Comparison of ENCODE assay signal across 8 cellular contexts in the genomic region with DNA sequence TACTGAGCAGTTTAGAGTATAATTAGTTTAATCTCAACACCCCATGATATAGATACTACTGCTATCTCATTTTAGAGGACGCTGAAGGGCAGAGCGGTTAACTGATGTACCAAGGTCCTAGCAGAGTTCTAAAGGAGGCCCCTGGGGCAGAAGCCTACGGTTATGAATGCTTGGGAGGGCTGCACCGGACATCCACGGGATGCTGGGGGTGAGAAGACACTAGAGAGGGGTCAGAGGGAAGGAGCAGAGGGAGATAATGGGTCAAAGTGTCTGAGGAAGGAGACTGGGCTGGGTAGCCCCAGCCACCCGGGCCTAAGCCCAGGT. TPM values are rescaled to one million over a fixed set of nuclear protein-coding genes. Genes with fewer than 3 reads are reported as not detected.
DNase-seq lines count a peak whose midpoint lies in the region; ATAC-seq and TF ChIP-seq lines count a peak whose summit lies in the region.

No MANE protein-coding gene starts in this region.

- H3K79me2 ChIP-seq in DND-41 (ENCODE audit: insufficient read depth, low read length), result peaks cover 34% of the 10 kb centered on the region

- peak overlapping the region; percentile 77 for H3K9ac ChIP-seq in DND-41 (ENCODE audit: low read depth, low read length)
- peak overlapping the region; percentile 80 for H3K9ac ChIP-seq in HUES6 (ENCODE audit: low read length)
- H3K9ac ChIP-seq in colonic mucosa (ENCODE audit: low read depth in 2 of 2, low read length in 2 of 2), result peak overlapping the region; percentile 62 to 81

- no peaks in the 10 kb centered on the region; the same call in 1 of the 2 replicates for H4K20me1 ChIP-seq in DND-41 (ENCODE audit: insufficient read depth, low read length)

- no peaks in the 10 kb centered on the region for H3K36me3 Mint-ChIP-seq in neural crest cell (ENCODE audit: low read depth)

- H3K27me3 Mint-ChIP-seq in neural crest cell (ENCODE audit: low read depth), result peaks cover 8% of the 10 kb centered on the region

- H3K4me3 ChIP-seq in DND-41 (ENCODE audit: low read depth in 1 of 2, low read length in 2 of 2) (peak overlapping the region; percentile 82 to 87; a peak in 3 of 4 replicates), HUES6 (ENCODE audit: low read depth, low read length) (peak overlapping the region; percentile 89), colonic mucosa (peak overlapping the region; percentile 72)

- H3K36me3 ChIP-seq in DND-41 (ENCODE audit: insufficient read depth, low read length), result peaks cover 14% of the 10 kb centered on the region
- H3K36me3 ChIP-seq in HUES6 (ENCODE audit: control insufficient read depth, insufficient read depth, low read length), result peaks cover 10% of the 10 kb centered on the region; the same call in 1 of the 2 replicates
- no peaks in the 10 kb centered on the region for H3K36me3 ChIP-seq in colonic mucosa

- no peak overlapping the region for H3K27ac Mint-ChIP-seq in neural crest cell (ENCODE audit: unreplicated experiment)

- ATAC-seq in DND-41 (ENCODE audit: insufficient read depth, low read depth) (no peak), HG02610 (IDR thresholded peaks at IDR 0.05; ENCODE audit: unreplicated experiment) (no peak), HG02798 (IDR thresholded peaks at IDR 0.05; ENCODE audit: poor library complexity, unreplicated experiment) (no peak)

- TF ChIP-seq CTCF in DND-41 (IDR thresholded peaks at IDR 0.05; ENCODE audit: borderline replicate concordance, extremely low read depth, low read length, poor library complexity, severe bottlenecking) (no peak), colonic mucosa (IDR thresholded peaks at IDR 0.05) (no peak), neural crest cell (conservative IDR thresholded peaks at IDR 0.05) (no peak)

- H3K4me2 ChIP-seq in DND-41 (ENCODE audit: insufficient read depth, low read length), result peak overlapping the region; percentile 79

- no peaks in the 10 kb centered on the region for H3K9me3 ChIP-seq in DND-41 (ENCODE audit: insufficient read depth, low read length, severe bottlenecking)
- no peaks in the 10 kb centered on the region for H3K9me3 ChIP-seq in HUES6 (ENCODE audit: control insufficient read depth, insufficient read depth, low read depth, low read length)
- no peaks in the 10 kb centered on the region for H3K9me3 ChIP-seq in colonic mucosa

- H3K9me3 Mint-ChIP-seq in neural crest cell, result no peaks in the 10 kb centered on the region

- peak overlapping the region; percentile 97 for H2AFZ ChIP-seq in DND-41 (ENCODE audit: low read depth, low read length)

- peaks cover 21% of the 10 kb centered on the region for H3K4me1 Mint-ChIP-seq in neural crest cell

- H3K4me1 ChIP-seq in DND-41 (ENCODE audit: insufficient read depth, low read length), result peaks cover 41% of the 10 kb centered on the region
- peaks cover 6% of the 10 kb centered on the region for H3K4me1 ChIP-seq in HUES6 (ENCODE audit: control insufficient read depth, insufficient read depth, low read length)
- H3K4me1 ChIP-seq in colonic mucosa, result peaks cover 4% of the 10 kb centered on the region

- H3K27me3 ChIP-seq in DND-41 (ENCODE audit: insufficient read depth, low read length, poor library complexity), result no peaks in the 10 kb centered on the region
- H3K27me3 ChIP-seq in HUES6 (ENCODE audit: control insufficient read depth, insufficient read depth, low read length), result no peaks in the 10 kb centered on the region
- no peaks in the 10 kb centered on the region for H3K27me3 ChIP-seq in colonic mucosa

- peak overlapping the region; percentile 82 for H3K27ac ChIP-seq in DND-41 (ENCODE audit: low read length)
- no peak overlapping the region for H3K27ac ChIP-seq in HUES6 (ENCODE audit: low read depth, low read length)
- H3K27ac ChIP-seq in colonic mucosa, result peak overlapping the region; percentile 78

- intact Hi-C loops in colonic mucosa (cut with DNase I), result loop anchor here (5.0 to 10.0 kb wide), 2 partner anchors 37 to 124 kb away; no protein-coding TSS in a partner anchor

- H3K4me3 Mint-ChIP-seq in neural crest cell, result peak overlapping the region; percentile 89

- DNase-seq in DND-41 (no peak), colonic mucosa (peak; percentile 28), neural crest cell (ENCODE audit: low read depth, low spot score) (no peak), NCI-H2081 (lab: John Stamatoyannopoulos, UW) (no peak)
- no peak for DNase-seq in activated CD8-positive, alpha-beta memory T cell treated with anti-CD3 and anti-CD28 coated beads for 24 hours

RNA-seq across cellular contexts. Expression of gene ACTR6, which starts 1.6 kb away (rescaled TPM):
- 10 to 100 TPM; 24.3 to 37.7 TPM for total RNA-seq in colonic mucosa
- total RNA-seq in neural crest cell, result 36.3 and 38.2 TPM in 2 replicates

RNA-seq across cellular contexts. Expression of gene BLTP3B, which starts 56.3 kb away (rescaled TPM):
- total RNA-seq in colonic mucosa (10 to 100 TPM; 20.2 to 23.8 TPM), neural crest cell (17.8 and 19.0 TPM in 2 replicates)
